ENCODE assay signal across 8 cellular contexts in genomic region chr1:108817016-108817415, GRCh38. TPM values are rescaled to one million over a fixed set of nuclear protein-coding genes. Genes with fewer than 3 reads are reported as not detected.
DNase-seq lines count a peak whose midpoint lies in the region; ATAC-seq and TF ChIP-seq lines count a peak whose summit lies in the region.

No MANE protein-coding gene starts in this region.

- peak overlapping the region; percentile 2 to 42 for H3K4me3 ChIP-seq in gastroesophageal sphincter
- peak overlapping the region; percentile 61 for H3K4me3 ChIP-seq in psoas muscle

- TF ChIP-seq POLR2A in gastroesophageal sphincter (IDR thresholded peaks at IDR 0.05): no peak

- DNase-seq in EL: peak; percentile 72
- peak; percentile 96 for DNase-seq in SK-MEL-5 (ENCODE audit: low read depth, low spot score)
- peak in 1 of 2 donors; percentile 52 for DNase-seq in psoas muscle
- no peak for DNase-seq in GDM1 (lab: John Stamatoyannopoulos, UW)
- DNase-seq in T-helper 2 cell treated with Interferon-gamma antibody and Interleukin-4, amounts not matched to agents 5 μg/mL and 100 μg/mL, for 36 hours (ENCODE audit: low spot score): no peak
- no peak for DNase-seq in GM10248 (ENCODE audit: extremely low spot score)

- peaks cover 31% of the 10 kb centered on the region for H3K27me3 Mint-ChIP-seq in T-helper 2 cell treated with Interferon-gamma antibody and Interleukin-4, amounts not matched to agents 5 μg/mL and 100 μg/mL, for 36 hours (ENCODE audit: low read depth)

- H3K27ac ChIP-seq in gastroesophageal sphincter (peak overlapping the region; percentile 68 to 89 (median 88)), psoas muscle (peak overlapping the region; percentile 76)

- no peak for TF ChIP-seq CTCF in gastroesophageal sphincter (IDR thresholded peaks at IDR 0.05)
- no peak for TF ChIP-seq CTCF in psoas muscle (IDR thresholded peaks at IDR 0.05)
- TF ChIP-seq CTCF in GM10248 (IDR thresholded peaks at IDR 0.05; ENCODE audit: control extremely low read depth, extremely low read depth, low read depth, missing control alignments): no peak

- H3K9me3 Mint-ChIP-seq in T-helper 2 cell treated with Interferon-gamma antibody and Interleukin-4, amounts not matched to agents 5 μg/mL and 100 μg/mL, for 36 hours: no peaks in the 10 kb centered on the region

- POLR2A ChIA-PET in GM10248 (lab: Yijun Ruan, JAX): interaction anchor here (0.7 kb wide), 1 partner anchor 125 kb away, joined by 3 read pairs; the partner anchor contains the start of gene PRPF38B

- H3K36me3 ChIP-seq in gastroesophageal sphincter (peaks cover 0 to under 1% of the 10 kb centered on the region in 2 donors), psoas muscle (ENCODE audit: insufficient read depth in 1 of 2, low read depth in 1 of 2) (no peaks in the 10 kb centered on the region)

- in situ Hi-C loops in SK-MEL-5 (cut with HindIII; ENCODE audit: low pct_unique_long_range_greater_than_20kb, low sequenced_read_pairs): no loop called here

- H3K4me3 Mint-ChIP-seq in T-helper 2 cell treated with Interferon-gamma antibody and Interleukin-4, amounts not matched to agents 5 μg/mL and 100 μg/mL, for 36 hours: no peak overlapping the region

- CTCF ChIA-PET in GM10248 (lab: Yijun Ruan, JAX): interaction anchor here (0.7 to 1.8 kb wide), 7 partner anchors 12 to 297 kb away, joined by 3 to 14 read pairs (median 3); partner anchors contain the start of gene ELAPOR1

- no peaks in the 10 kb centered on the region for H3K36me3 Mint-ChIP-seq in T-helper 2 cell treated with Interferon-gamma antibody and Interleukin-4, amounts not matched to agents 5 μg/mL and 100 μg/mL, for 36 hours (ENCODE audit: low read depth)

- H3K4me1 Mint-ChIP-seq in T-helper 2 cell treated with Interferon-gamma antibody and Interleukin-4, amounts not matched to agents 5 μg/mL and 100 μg/mL, for 36 hours (ENCODE audit: low read depth): no peaks in the 10 kb centered on the region

- no peak overlapping the region for H3K27ac Mint-ChIP-seq in T-helper 2 cell treated with Interferon-gamma antibody and Interleukin-4, amounts not matched to agents 5 μg/mL and 100 μg/mL, for 36 hours

- H3K9me3 ChIP-seq in gastroesophageal sphincter (no peaks in the 10 kb centered on the region), psoas muscle (no peaks in the 10 kb centered on the region)

- WGBS in gastroesophageal sphincter (ENCODE audit: low coverage in 1 of 2), 2 donors: 0 to 42% methylated on average over 1 to 4 of the region's 8 CpGs
- 18 to 24% (median 19%) methylated on average over 8 of the region's 8 CpGs for WGBS in psoas muscle, 3 donors

- intact Hi-C loops in psoas muscle (cut with DNase I): no loop called here

- H3K27me3 ChIP-seq in gastroesophageal sphincter (no peaks in the 10 kb centered on the region), psoas muscle (ENCODE audit: insufficient read depth in 3 of 3, low read length in 2 of 3) (no peaks in the 10 kb centered on the region)

- TF ChIP-seq EP300 in gastroesophageal sphincter (IDR thresholded peaks at IDR 0.05): no peak

- no peak for ATAC-seq in gastroesophageal sphincter
- ATAC-seq in psoas muscle: peak; percentile 52 to 65 (median 58)
- ATAC-seq in HG03520 (IDR thresholded peaks at IDR 0.05; ENCODE audit: unreplicated experiment): no peak

- peaks cover 18 to 43% (median 22%) of the 10 kb centered on the region in 3 donors for H3K4me1 ChIP-seq in gastroesophageal sphincter
- H3K4me1 ChIP-seq in psoas muscle: peaks cover 12% of the 10 kb centered on the region

RNA-seq across cellular contexts. Expression of gene AKNAD1, which starts 39.9 kb away (rescaled TPM):
- 0.13 TPM in 1 of 2 replicates, not detected in the other for total RNA-seq in SK-MEL-5 (2014; rRNA removed; shearing (Covaris generic))
- polyA plus RNA-seq in SK-MEL-5 (2015; cell fraction: cytosol; rRNA removed): not detected in 2 replicates
- polyA plus RNA-seq in SK-MEL-5 (2015; cell fraction: nucleus; rRNA removed): not detected in 2 replicates
- total RNA-seq in gastroesophageal sphincter (1 to 10 TPM in 2 of 4 donors, under 1 TPM in 2; 0.27 to 2.5 (median 1.1) TPM), psoas muscle (1 to 10 TPM in 2 of 4 donors, under 1 TPM in 2; 0.47 to 2.1 (median 0.91) TPM)
- 1 to 10 TPM in 1 of 3 donors, under 1 TPM in 2; 0.14 to 1.1 (median 0.51) TPM for polyA plus RNA-seq in psoas muscle

RNA-seq across cellular contexts. Expression of gene GPSM2, which starts 59.8 kb away (rescaled TPM):
- 25.8 and 27.9 TPM in 2 replicates for total RNA-seq in SK-MEL-5 (2014; rRNA removed; shearing (Covaris generic))
- 18.6 and 24.3 TPM in 2 replicates for polyA plus RNA-seq in SK-MEL-5 (2015; cell fraction: cytosol; rRNA removed)
- polyA plus RNA-seq in SK-MEL-5 (2015; cell fraction: nucleus; rRNA removed): 5.8 and 15.5 TPM in 2 replicates
- 100 to 1,000 TPM in 1 of 4 donors, 10 to 100 TPM in 3; 39.4 to 106 (median 99.2) TPM for total RNA-seq in gastroesophageal sphincter
- 10 to 100 TPM; 26.4 to 84.0 (median 55.9) TPM for total RNA-seq in psoas muscle
- 10 to 100 TPM in 2 of 3 donors, 1 to 10 TPM in 1; 3.5 to 36.0 (median 17.5) TPM for polyA plus RNA-seq in psoas muscle

Comparison
In these comparisons a context has a peak if more than half of its experiments do, and no peak if none do; other contexts are left out.
1. DNase-seq: peak in EL (single experiment) and SK-MEL-5 (single experiment); none in GDM1 (single experiment), T-helper 2 cell treated with Interferon-gamma antibody and Interleukin-4, amounts not matched to agents 5 μg/mL and 100 μg/mL, for 36 hours (single experiment) and GM10248 (single experiment).
2. ATAC-seq: peak in psoas muscle (4 of 4); none in gastroesophageal sphincter (single experiment) and HG03520 (single experiment).